In the genomic region with DNA sequence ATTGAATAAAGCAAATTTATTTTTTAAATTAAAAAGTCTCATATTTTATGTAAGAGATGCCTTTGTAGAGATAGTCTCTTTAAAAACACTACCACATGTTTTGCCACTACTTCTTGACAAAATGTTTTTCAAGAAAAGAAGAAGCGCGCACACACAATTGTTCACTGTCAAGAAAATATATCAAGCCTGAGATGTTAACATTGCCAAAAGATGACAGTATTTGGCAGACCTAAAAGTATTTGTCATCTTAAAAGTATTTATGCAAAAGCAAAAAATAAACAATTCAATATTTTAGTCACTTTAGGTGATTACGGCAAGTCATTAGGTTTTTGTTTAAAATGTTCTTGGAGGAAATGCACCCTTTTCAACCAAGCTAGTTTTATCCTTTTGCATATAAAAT, we compare ENCODE assay signal across 29 cellular contexts.
A peak's percentile ranks its signal among the peaks of the same experiment; 100 is the strongest.
DNase-seq lines count a peak whose midpoint lies in the region; ATAC-seq, FAIRE-seq and TF ChIP-seq lines count a peak whose summit lies in the region.
"Had no signal": no experiment of that assay in that cellular context is flagged by ENCODE, and none has a peak within 500 bp of the region (broad histone marks: within the 10 kb centered on the region; RNA-seq: fewer than 3 reads in every experiment).

No MANE protein-coding gene starts in this region.

- no peaks in the 10 kb centered on the region for H4K20me1 ChIP-seq in astrocyte (ENCODE audit: insufficient read depth, low read length)

- H3K27ac ChIP-seq in HUES48 (ENCODE audit: low read depth, low read length) (no peak overlapping the region), astrocyte (ENCODE audit: low read depth, low read length) (no peak overlapping the region), thoracic aorta (peak overlapping the region in 1 of 2 donors; percentile 67), RWPE1 (no peak overlapping the region)
- H3K27ac ChIP-seq: KMS-11, Peyer's patch, SJCRH30, spleen had no signal

- no peak for FAIRE-seq in astrocyte (lab: Jason Lieb, UNC)
- FAIRE-seq: bronchial epithelial cell had no signal

- H3K4me3 ChIP-seq in HUES48 (ENCODE audit: low read depth, low read length) (0 out of 2 replicates have a peak overlapping the region, but pooled peaks have one; percentile 4), astrocyte (ENCODE audit: insufficient read depth, low read depth, low read length) (no peak overlapping the region), foreskin fibroblast (ENCODE audit: low read depth in 1 of 2, low read length in 2 of 2) (no peak overlapping the region), thoracic aorta (peak overlapping the region; percentile 6)
- H3K4me3 ChIP-seq: esophagus muscularis mucosa, Peyer's patch, SJCRH30, spleen had no signal

- TF ChIP-seq CTCF in astrocyte (IDR thresholded peaks at IDR 0.05; ENCODE audit: insufficient read depth, low read depth, low read length) (no peak), foreskin fibroblast (IDR thresholded peaks at IDR 0.05; ENCODE audit: low read depth, low read length) (no peak), thoracic aorta (IDR thresholded peaks at IDR 0.05) (no peak), RWPE1 (conservative IDR thresholded peaks at IDR 0.05; ENCODE audit: low read depth) (no peak)

- no peak for ATAC-seq in thoracic aorta (ENCODE audit: insufficient number of reproducible peaks, low FRiP score, low read depth)
- ATAC-seq: activated CD8-positive, alpha-beta T cell treated with anti-CD3 and anti-CD28 coated beads for 36 hours; stimulated activated effector memory CD8-positive, alpha-beta T cell treated with anti-CD3 and anti-CD28 coated beads, Interleukin-12 subunit alpha, Interleukin-12 subunit beta, amount 100 ng/mL, for 72 hours had no signal

- H2AFZ ChIP-seq in astrocyte (ENCODE audit: low read depth, low read length) = no peak overlapping the region

- H3K9ac ChIP-seq in HUES48 (ENCODE audit: low read depth, low read length) (no peak overlapping the region), astrocyte (ENCODE audit: low read length) (no peak overlapping the region)
- H3K9ac ChIP-seq: KMS-11 had no signal

- POLR2A ChIA-PET in RWPE1 (lab: Yijun Ruan, JAX; ENCODE audit: low non-redundant PET) = no interaction called here

- peaks cover 17% of the 10 kb centered on the region for H3K27me3 Mint-ChIP-seq in astrocyte (ENCODE audit: low read depth, unreplicated experiment)
- H3K27me3 Mint-ChIP-seq: activated CD8-positive, alpha-beta T cell treated with anti-CD3 and anti-CD28 coated beads for 36 hours; naive B cell had no signal

- no peaks in the 10 kb centered on the region for H3K9me3 Mint-ChIP-seq in astrocyte (ENCODE audit: unreplicated experiment)
- H3K9me3 Mint-ChIP-seq: activated CD8-positive, alpha-beta T cell treated with anti-CD3 and anti-CD28 coated beads for 36 hours; CD8-positive, alpha-beta memory T cell; naive B cell; stimulated activated effector memory CD8-positive, alpha-beta T cell treated with anti-CD3 and anti-CD28 coated beads, Interleukin-12 subunit alpha, Interleukin-12 subunit beta, amount 100 ng/mL, for 72 hours; T-helper 1 cell treated with Interleukin-12 subunit alpha and Interleukin-12 subunit beta and Interleukin-4 antibody, amounts not matched to agents 30 μg/mL and 1 μg/mL, for 36 hours had no signal

- CTCF ChIA-PET in RWPE1 (lab: Yijun Ruan, JAX) = interaction anchor here (0.6 kb wide), 1 partner anchor 105 kb away, joined by 3 read pairs; no protein-coding TSS in a partner anchor

- no peak overlapping the region for H3K4me2 ChIP-seq in astrocyte (ENCODE audit: low read length)
- H3K4me2 ChIP-seq: KMS-11 had no signal

- H3K36me3 ChIP-seq in HUES48 (ENCODE audit: control insufficient read depth, insufficient read depth, low read length) (no peaks in the 10 kb centered on the region), astrocyte (ENCODE audit: insufficient read depth, low read length) (no peaks in the 10 kb centered on the region), thoracic aorta (no peaks in the 10 kb centered on the region)
- H3K36me3 ChIP-seq: esophagus muscularis mucosa, Peyer's patch, SJCRH30, spleen had no signal

- no peak overlapping the region for H3K4me3 Mint-ChIP-seq in astrocyte (ENCODE audit: unreplicated experiment)
- H3K4me3 Mint-ChIP-seq: activated CD8-positive, alpha-beta T cell treated with anti-CD3 and anti-CD28 coated beads for 36 hours; CD8-positive, alpha-beta memory T cell; naive B cell; stimulated activated effector memory CD8-positive, alpha-beta T cell treated with anti-CD3 and anti-CD28 coated beads, Interleukin-12 subunit alpha, Interleukin-12 subunit beta, amount 100 ng/mL, for 72 hours; T-helper 1 cell treated with Interleukin-12 subunit alpha and Interleukin-12 subunit beta and Interleukin-4 antibody, amounts not matched to agents 30 μg/mL and 1 μg/mL, for 36 hours had no signal

- H3K27me3 ChIP-seq in HUES48 (ENCODE audit: control insufficient read depth, insufficient read depth, low read length) (no peaks in the 10 kb centered on the region), astrocyte (ENCODE audit: insufficient read depth, low read length) (no peaks in the 10 kb centered on the region), thoracic aorta (replicated peaks; ENCODE audit: insufficient read depth) (no peaks in the 10 kb centered on the region)
- H3K27me3 ChIP-seq: esophagus muscularis mucosa, Peyer's patch, SJCRH30, spleen had no signal

- H3K9me3 ChIP-seq in HUES48 (ENCODE audit: control insufficient read depth, insufficient read depth, low read length) (no peaks in the 10 kb centered on the region), astrocyte (ENCODE audit: insufficient read depth, low read depth, low read length) (no peaks in the 10 kb centered on the region), thoracic aorta (no peaks in the 10 kb centered on the region)
- H3K9me3 ChIP-seq: esophagus muscularis mucosa, Peyer's patch, SJCRH30, spleen had no signal

- H3K4me1 ChIP-seq in HUES48 (ENCODE audit: control insufficient read depth, insufficient read depth, low read length) = peaks cover 9% of the 10 kb centered on the region; the same call in 1 of the 2 replicates
- peaks cover 3% of the 10 kb centered on the region for H3K4me1 ChIP-seq in astrocyte (ENCODE audit: insufficient read depth, low read length)
- H3K4me1 ChIP-seq in thoracic aorta (ENCODE audit: control insufficient read depth in 1 of 2, low read depth in 2 of 2) = peaks cover 27 to 70% of the 10 kb centered on the region in 2 donors
- H3K4me1 ChIP-seq: SJCRH30 had no signal

- DNase-seq in astrocyte (ENCODE audit: low read depth) (peak; percentile 9), foreskin fibroblast (peak; percentile 58 to 70), thoracic aorta (ENCODE audit: low spot score) (no peak), middle frontal gyrus (ENCODE audit: extremely low spot score, low spot score) (no peak), activated gamma-delta T cell treated with Interleukin-2 at 50 U/mL for 16 hours (no peak), RWPE1 (ENCODE audit: low spot score) (no peak)
- DNase-seq: activated CD4-positive, alpha-beta T cell treated with anti-CD3 and anti-CD28 coated beads for 1 hour; activated CD8-positive, alpha-beta T cell treated with anti-CD3 and anti-CD28 coated beads for 36 hours; activated gamma-delta T cell; CD8-positive, alpha-beta memory T cell; cortex of kidney; DMS153; GOT3; head of caudate nucleus; mesendoderm; MV-4-11; naive B cell; NCI-H2171; NCI-H526; Peyer's patch; SJCRH30; spleen; stimulated activated CD4-positive, alpha-beta T cell treated with anti-CD3 and anti-CD28 coated beads, Interleukin-2, amount 100 ng/mL, for 48 hours had no signal

- H3K79me2 ChIP-seq in astrocyte (ENCODE audit: insufficient read depth, low read length) = no peaks in the 10 kb centered on the region

- H3K36me3 Mint-ChIP-seq in astrocyte (ENCODE audit: low read depth, unreplicated experiment) = no peaks in the 10 kb centered on the region
- H3K36me3 Mint-ChIP-seq: CD8-positive, alpha-beta memory T cell; stimulated activated effector memory CD8-positive, alpha-beta T cell treated with anti-CD3 and anti-CD28 coated beads, Interleukin-12 subunit alpha, Interleukin-12 subunit beta, amount 100 ng/mL, for 72 hours had no signal

- H3K4me1 Mint-ChIP-seq in astrocyte (ENCODE audit: low read depth, unreplicated experiment) = no peaks in the 10 kb centered on the region
- H3K4me1 Mint-ChIP-seq: CD8-positive, alpha-beta memory T cell; stimulated activated effector memory CD8-positive, alpha-beta T cell treated with anti-CD3 and anti-CD28 coated beads, Interleukin-12 subunit alpha, Interleukin-12 subunit beta, amount 100 ng/mL, for 72 hours had no signal

- H3K27ac Mint-ChIP-seq in astrocyte (ENCODE audit: unreplicated experiment) = no peak overlapping the region
- H3K27ac Mint-ChIP-seq: activated CD8-positive, alpha-beta T cell treated with anti-CD3 and anti-CD28 coated beads for 36 hours; CD8-positive, alpha-beta memory T cell; stimulated activated effector memory CD8-positive, alpha-beta T cell treated with anti-CD3 and anti-CD28 coated beads, Interleukin-12 subunit alpha, Interleukin-12 subunit beta, amount 100 ng/mL, for 72 hours; T-helper 1 cell treated with Interleukin-12 subunit alpha and Interleukin-12 subunit beta and Interleukin-4 antibody, amounts not matched to agents 30 μg/mL and 1 μg/mL, for 36 hours had no signal

Comparison
In these comparisons a context has a peak if more than half of its experiments do, and no peak if none do; other contexts are left out.
1. H3K4me3 ChIP-seq: peak in HUES48 (single experiment) and thoracic aorta (single experiment); none in astrocyte (single experiment) and foreskin fibroblast (0 of 2).
2. DNase-seq: peak in astrocyte (single experiment) and foreskin fibroblast (2 of 2); none in thoracic aorta (single experiment), middle frontal gyrus (single experiment), activated gamma-delta T cell treated with Interleukin-2 at 50 U/mL for 16 hours (single experiment) and RWPE1 (single experiment).